ENCODE assay signal across 9 cellular contexts in the genomic region with DNA sequence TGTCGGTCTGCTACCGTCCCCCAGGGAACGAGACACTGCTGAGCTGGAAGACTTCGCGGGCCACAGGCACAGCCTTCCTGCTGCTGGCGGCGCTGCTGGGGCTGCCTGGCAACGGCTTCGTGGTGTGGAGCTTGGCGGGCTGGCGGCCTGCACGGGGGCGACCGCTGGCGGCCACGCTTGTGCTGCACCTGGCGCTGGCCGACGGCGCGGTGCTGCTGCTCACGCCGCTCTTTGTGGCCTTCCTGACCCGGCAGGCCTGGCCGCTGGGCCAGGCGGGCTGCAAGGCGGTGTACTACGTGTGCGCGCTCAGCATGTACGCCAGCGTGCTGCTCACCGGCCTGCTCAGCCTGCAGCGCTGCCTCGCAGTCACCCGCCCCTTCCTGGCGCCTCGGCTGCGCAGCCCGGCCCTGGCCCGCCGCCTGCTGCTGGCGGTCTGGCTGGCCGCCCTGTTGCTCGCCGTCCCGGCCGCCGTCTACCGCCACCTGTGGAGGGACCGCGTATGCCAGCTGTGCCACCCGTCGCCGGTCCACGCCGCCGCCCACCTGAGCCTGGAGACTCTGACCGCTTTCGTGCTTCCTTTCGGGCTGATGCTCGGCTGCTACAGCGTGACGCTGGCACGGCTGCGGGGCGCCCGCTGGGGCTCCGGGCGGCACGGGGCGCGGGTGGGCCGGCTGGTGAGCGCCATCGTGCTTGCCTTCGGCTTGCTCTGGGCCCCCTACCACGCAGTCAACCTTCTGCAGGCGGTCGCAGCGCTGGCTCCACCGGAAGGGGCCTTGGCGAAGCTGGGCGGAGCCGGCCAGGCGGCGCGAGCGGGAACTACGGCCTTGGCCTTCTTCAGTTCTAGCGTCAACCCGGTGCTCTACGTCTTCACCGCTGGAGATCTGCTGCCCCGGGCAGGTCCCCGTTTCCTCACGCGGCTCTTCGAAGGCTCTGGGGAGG. TPM values are rescaled to one million over a fixed set of nuclear protein-coding genes. Genes with fewer than 3 reads are reported as not detected.
DNase-seq lines count a peak whose midpoint lies in the region; ATAC-seq and TF ChIP-seq lines count a peak whose summit lies in the region.
"Had no signal": no experiment of that assay in that cellular context is flagged by ENCODE, and none has a peak within 500 bp of the region (broad histone marks: within the 10 kb centered on the region; RNA-seq: fewer than 3 reads in every experiment).

TSS of gene LTB4R (plus strand) at position 837 of the 939 bp plus-strand sequence. CDS start 4,150 bp downstream, outside the sequence.

- intact Hi-C loops in activated CD8-positive, alpha-beta T cell treated with anti-CD3 and anti-CD28 coated beads for 36 hours (cut with micrococcal nuclease): no loop called here

- CTCF ChIA-PET in activated CD8-positive, alpha-beta T cell treated with anti-CD3 and anti-CD28 coated beads for 36 hours (lab: Charles Lee): interaction anchor here (0.8 to 28.2 kb wide), 13 partner anchors 8 to 126 kb away, joined by 3 to 873 read pairs (median 34); partner anchors contain the start of genes ADCY4, DHRS1, GMPR2 and KHNYN

- 0 out of 2 replicates have a peak, but pooled peaks cover 2% of the 10 kb centered on the region for H3K79me2 ChIP-seq in DOHH2 (ENCODE audit: control insufficient read depth, low read length)

- peak within 1 kb of the TSS; percentile 81 for H3K27ac Mint-ChIP-seq in activated CD8-positive, alpha-beta T cell treated with anti-CD3 and anti-CD28 coated beads for 36 hours
- peak within 1 kb of the TSS; percentile 80 to 94 for H3K27ac Mint-ChIP-seq in effector memory CD8-positive, alpha-beta T cell

- H3K27ac ChIP-seq in DOHH2 (ENCODE audit: low read depth, low read length) (peak within 1 kb of the TSS; percentile 28), mucosa of rectum (ENCODE audit: low read depth in 2 of 2, low read length in 2 of 2) (peak within 1 kb of the TSS; percentile 63 to 83), substantia nigra (ENCODE audit: low read depth, low read length, poor library complexity, severe bottlenecking) (peak within 1 kb of the TSS; percentile 59)
- H3K27ac ChIP-seq: VCaP had no signal

- no peaks in the 10 kb centered on the region for H4K20me1 ChIP-seq in DOHH2 (ENCODE audit: control insufficient read depth, insufficient read depth, low read depth, low read length)

- peak within 1 kb of the TSS; percentile 52 for H3K9ac ChIP-seq in mucosa of rectum (ENCODE audit: low read depth in 1 of 2, low read length in 2 of 2)

- H3K36me3 Mint-ChIP-seq in activated CD8-positive, alpha-beta T cell treated with anti-CD3 and anti-CD28 coated beads for 36 hours (ENCODE audit: low read depth): peaks cover 35% of the 10 kb centered on the region
- H3K36me3 Mint-ChIP-seq in effector memory CD8-positive, alpha-beta T cell (ENCODE audit: insufficient read depth): peaks cover 53% of the 10 kb centered on the region

- H3K9me3 ChIP-seq in DOHH2 (ENCODE audit: control insufficient read depth, insufficient read depth, low read length) (no peaks in the 10 kb centered on the region), mucosa of rectum (ENCODE audit: control insufficient read depth in 2 of 2, low read length in 2 of 2) (no peaks in the 10 kb centered on the region)

- H3F3A ChIP-seq in DOHH2 (ENCODE audit: control insufficient read depth, insufficient read depth): peaks cover 10% of the 10 kb centered on the region; the same call in 1 of the 2 replicates

- ATAC-seq in GM21515 (IDR thresholded peaks at IDR 0.05; ENCODE audit: unreplicated experiment): peak; percentile 60
- ATAC-seq in activated CD8-positive, alpha-beta T cell treated with anti-CD3 and anti-CD28 coated beads for 36 hours: peak; percentile 87
- ATAC-seq in effector memory CD8-positive, alpha-beta T cell (replicated peaks): peak; percentile 77

- no peaks in the 10 kb centered on the region for H3K9me3 Mint-ChIP-seq in activated CD8-positive, alpha-beta T cell treated with anti-CD3 and anti-CD28 coated beads for 36 hours
- no peaks in the 10 kb centered on the region for H3K9me3 Mint-ChIP-seq in effector memory CD8-positive, alpha-beta T cell

- H3K4me3 Mint-ChIP-seq in activated CD8-positive, alpha-beta T cell treated with anti-CD3 and anti-CD28 coated beads for 36 hours: peak within 1 kb of the TSS; percentile 58
- H3K4me3 Mint-ChIP-seq in effector memory CD8-positive, alpha-beta T cell: peak within 1 kb of the TSS; percentile 81 to 87

- peaks cover 44% of the 10 kb centered on the region for H3K4me1 ChIP-seq in DOHH2 (ENCODE audit: control insufficient read depth, low read length)
- H3K4me1 ChIP-seq in mucosa of rectum (ENCODE audit: control insufficient read depth in 2 of 2, insufficient read depth in 2 of 2, low read length in 2 of 2): peaks cover 37 to 57% of the 10 kb centered on the region in 2 donors

- peak; percentile 74 for DNase-seq in activated CD8-positive, alpha-beta T cell treated with anti-CD3 and anti-CD28 coated beads for 36 hours
- peak; percentile 70 to 77 (median 75) for DNase-seq in effector memory CD8-positive, alpha-beta T cell
- DNase-seq in substantia nigra (lab: John Stamatoyannopoulos, UW) (peak in 42 of 49 donors; percentile 23 to 85 (median 56)), cerebellar nuclear complex (lab: John Stamatoyannopoulos, UW) (no peak)

- no peak for TF ChIP-seq CTCF in DOHH2 (IDR thresholded peaks at IDR 0.05; ENCODE audit: low read depth, low read length, poor library complexity, severe bottlenecking)
- peak; percentile 58 for TF ChIP-seq CTCF in LNCAP (IDR thresholded peaks at IDR 0.05)
- TF ChIP-seq CTCF in activated CD8-positive, alpha-beta T cell treated with anti-CD3 and anti-CD28 coated beads for 36 hours (IDR thresholded peaks at IDR 0.05): peak; percentile 63

- no peaks in the 10 kb centered on the region for H3K9me2 ChIP-seq in DOHH2 (replicated peaks; ENCODE audit: control insufficient read depth, low read length)

- H3K4me1 Mint-ChIP-seq in activated CD8-positive, alpha-beta T cell treated with anti-CD3 and anti-CD28 coated beads for 36 hours (ENCODE audit: low read depth): peaks cover 66% of the 10 kb centered on the region
- H3K4me1 Mint-ChIP-seq in effector memory CD8-positive, alpha-beta T cell (ENCODE audit: low read depth in 2 of 2): peaks cover 65 to 67% of the 10 kb centered on the region in 2 donors

- H3K4me3 ChIP-seq in DOHH2 (ENCODE audit: low read length) (peak within 1 kb of the TSS; percentile 50), mucosa of rectum (ENCODE audit: low read length in 2 of 2) (peak within 1 kb of the TSS; percentile 55 to 74)

- POLR2A ChIA-PET in activated CD8-positive, alpha-beta T cell treated with anti-CD3 and anti-CD28 coated beads for 36 hours (lab: Charles Lee): interaction anchor here (0.7 to 5.3 kb wide), 19 partner anchors 11 to 131 kb away, joined by 3 to 54 read pairs (median 4); partner anchors contain the start of genes CBLN3, CHMP4A, DHRS1 and GMPR2

- peaks cover 62% of the 10 kb centered on the region for H3K36me3 ChIP-seq in DOHH2 (ENCODE audit: control insufficient read depth, low read length)
- H3K36me3 ChIP-seq in mucosa of rectum (ENCODE audit: control insufficient read depth in 2 of 2, insufficient read depth in 2 of 2, low read length in 2 of 2): peaks cover 8 to 13% of the 10 kb centered on the region in 2 donors

- H3K27me3 Mint-ChIP-seq in activated CD8-positive, alpha-beta T cell treated with anti-CD3 and anti-CD28 coated beads for 36 hours: no peaks in the 10 kb centered on the region
- H3K27me3 Mint-ChIP-seq in effector memory CD8-positive, alpha-beta T cell: no peaks in the 10 kb centered on the region

- H3K27me3 ChIP-seq in DOHH2 (ENCODE audit: control insufficient read depth, low read length) (no peaks in the 10 kb centered on the region), mucosa of rectum (ENCODE audit: control insufficient read depth in 2 of 2, insufficient read depth in 2 of 2, low read length in 2 of 2) (no peaks in the 10 kb centered on the region)

- peak within 1 kb of the TSS; percentile 61 for H3K4me2 ChIP-seq in DOHH2 (ENCODE audit: low read length)

RNA-seq across cellular contexts. Expression of gene LTB4R, which starts in this region (rescaled TPM):
- 10 to 100 TPM; 11.6 to 11.7 TPM for total RNA-seq in activated CD8-positive, alpha-beta T cell treated with anti-CD3 and anti-CD28 coated beads for 36 hours

Comparison
In these comparisons a context has a peak if more than half of its experiments do, and no peak if none do; other contexts are left out.
1. DNase-seq: peak in activated CD8-positive, alpha-beta T cell treated with anti-CD3 and anti-CD28 coated beads for 36 hours (single experiment), effector memory CD8-positive, alpha-beta T cell (3 of 3) and substantia nigra (42 of 49); none in cerebellar nuclear complex (0 of 2).
2. Peak in every context shown above with its lines, with median percentiles within 50 percentile points of each other: H3K27ac ChIP-seq and ATAC-seq.